In genomic region chr9:20382460-20383071, GRCh38 we compare ENCODE assay signal across 10 cellular contexts.
DNase-seq lines count a peak whose midpoint lies in the region; ATAC-seq, FAIRE-seq and TF ChIP-seq lines count a peak whose summit lies in the region.
"Had no signal": no experiment of that assay in that cellular context is flagged by ENCODE, and none has a peak within 500 bp of the region (broad histone marks: within the 10 kb centered on the region; RNA-seq: fewer than 3 reads in every experiment).

No MANE protein-coding gene starts in this region.

- ATAC-seq in Right ventricle myocardium inferior (no peak), HG03139 (IDR thresholded peaks at IDR 0.05; ENCODE audit: unreplicated experiment) (peak; percentile 61), heart right ventricle (no peak)

- in situ Hi-C loops in astrocyte of the spinal cord (cut with HindIII; ENCODE audit: low sequenced_read_pairs): no loop called here

- H3K27me3 ChIP-seq in cardiac muscle cell: no peaks in the 10 kb centered on the region
- no peaks in the 10 kb centered on the region for H3K27me3 ChIP-seq in heart right ventricle
- H3K27me3 ChIP-seq: thyroid gland had no signal

- H3K27me3 Mint-ChIP-seq in type B pancreatic cell: no peaks in the 10 kb centered on the region
- no peaks in the 10 kb centered on the region for H3K27me3 Mint-ChIP-seq in T-helper 2 cell treated with Interferon-gamma antibody and Interleukin-4, amounts not matched to agents 5 μg/mL and 100 μg/mL, for 36 hours (ENCODE audit: low read depth)

- H3K36me3 Mint-ChIP-seq in type B pancreatic cell: peaks cover 7% of the 10 kb centered on the region
- H3K36me3 Mint-ChIP-seq in T-helper 2 cell treated with Interferon-gamma antibody and Interleukin-4, amounts not matched to agents 5 μg/mL and 100 μg/mL, for 36 hours (ENCODE audit: low read depth): peaks cover 8% of the 10 kb centered on the region

- H3K4me3 Mint-ChIP-seq in type B pancreatic cell: peak overlapping the region; percentile 5
- H3K4me3 Mint-ChIP-seq in T-helper 2 cell treated with Interferon-gamma antibody and Interleukin-4, amounts not matched to agents 5 μg/mL and 100 μg/mL, for 36 hours: no peak overlapping the region

- H3K4me1 ChIP-seq in cardiac muscle cell (ENCODE audit: low read depth) (peaks cover 38% of the 10 kb centered on the region), heart right ventricle (peaks cover 0 to 22% (median 4%) of the 10 kb centered on the region in 9 donors)

- H3K4me3 ChIP-seq in cardiac muscle cell (no peak overlapping the region), astrocyte of the spinal cord (ENCODE audit: low read depth, low read length) (no peak overlapping the region), heart right ventricle (no peak overlapping the region)
- H3K4me3 ChIP-seq: prostate gland, thyroid gland had no signal

- intact Hi-C loops in Right ventricle myocardium inferior (cut with DNase I) (no loop called here), heart right ventricle (cut with DNase I) (no loop called here)

- H3K27ac ChIP-seq in cardiac muscle cell (peak overlapping the region; percentile 36), heart right ventricle (no peak overlapping the region)
- H3K27ac ChIP-seq: thyroid gland had no signal

- no peaks in the 10 kb centered on the region for H3K9me3 Mint-ChIP-seq in type B pancreatic cell
- H3K9me3 Mint-ChIP-seq in T-helper 2 cell treated with Interferon-gamma antibody and Interleukin-4, amounts not matched to agents 5 μg/mL and 100 μg/mL, for 36 hours: no peaks in the 10 kb centered on the region

- WGBS in heart right ventricle, 2 donors: 47 to 50% methylated on average over 2 of the region's 2 CpGs

- H3K36me3 ChIP-seq in cardiac muscle cell: no peaks in the 10 kb centered on the region
- no peaks in the 10 kb centered on the region for H3K36me3 ChIP-seq in heart right ventricle
- H3K36me3 ChIP-seq: prostate gland, thyroid gland had no signal

- TF ChIP-seq CTCF in cardiac muscle cell (IDR thresholded peaks at IDR 0.05; ENCODE audit: low read depth, low read length) (no peak), astrocyte of the spinal cord (IDR thresholded peaks at IDR 0.05; ENCODE audit: low read depth, low read length) (no peak), type B pancreatic cell (conservative IDR thresholded peaks at IDR 0.05) (no peak), heart right ventricle (IDR thresholded peaks at IDR 0.05) (no peak), D721Med (IDR thresholded peaks at IDR 0.05; ENCODE audit: insufficient read depth, missing control alignments) (no peak)

- peaks cover 29% of the 10 kb centered on the region for H3K4me1 Mint-ChIP-seq in type B pancreatic cell (ENCODE audit: unreplicated experiment)
- H3K4me1 Mint-ChIP-seq in T-helper 2 cell treated with Interferon-gamma antibody and Interleukin-4, amounts not matched to agents 5 μg/mL and 100 μg/mL, for 36 hours (ENCODE audit: low read depth): peaks cover 19% of the 10 kb centered on the region

- no peak for FAIRE-seq in D721Med (lab: Jason Lieb, UNC)

- H3K9me3 ChIP-seq in cardiac muscle cell (ENCODE audit: low read depth): no peaks in the 10 kb centered on the region
- H3K9me3 ChIP-seq in heart right ventricle: no peaks in the 10 kb centered on the region
- H3K9me3 ChIP-seq: prostate gland, thyroid gland had no signal

- peak; percentile 16 to 24 for DNase-seq in cardiac muscle cell (ENCODE audit: low read depth in 1 of 2, low spot score in 1 of 2)
- no peak for DNase-seq in Right ventricle myocardium inferior (ENCODE audit: missing footprints)
- peak; percentile 54 for DNase-seq in astrocyte of the spinal cord (ENCODE audit: low read depth, low spot score)
- DNase-seq in type B pancreatic cell (ENCODE audit: extremely low spot score, unreplicated experiment): no peak
- no peak for DNase-seq in heart right ventricle
- no peak for DNase-seq in D721Med (ENCODE audit: insufficient read length, low spot score)
- DNase-seq in T-helper 2 cell treated with Interferon-gamma antibody and Interleukin-4, amounts not matched to agents 5 μg/mL and 100 μg/mL, for 36 hours (ENCODE audit: low spot score): no peak
- DNase-seq: thyroid gland had no signal

- H3K27ac Mint-ChIP-seq in type B pancreatic cell: peak overlapping the region; percentile 28
- no peak overlapping the region for H3K27ac Mint-ChIP-seq in T-helper 2 cell treated with Interferon-gamma antibody and Interleukin-4, amounts not matched to agents 5 μg/mL and 100 μg/mL, for 36 hours

Comparison
In these comparisons a context has a peak if more than half of its experiments do, and no peak if none do; other contexts are left out.
1. DNase-seq: peak in cardiac muscle cell (2 of 2) and astrocyte of the spinal cord (single experiment); none in Right ventricle myocardium inferior (single experiment), type B pancreatic cell (single experiment), heart right ventricle (0 of 2), D721Med (single experiment) and T-helper 2 cell treated with Interferon-gamma antibody and Interleukin-4, amounts not matched to agents 5 μg/mL and 100 μg/mL, for 36 hours (single experiment).